In genomic region chr1:62384276-62385005, GRCh38 we compare ENCODE assay signal across 10 cellular contexts. TPM values are rescaled to one million over a fixed set of nuclear protein-coding genes. Genes with fewer than 3 reads are reported as not detected.
A peak's percentile ranks its signal among the peaks of the same experiment; 100 is the strongest.
DNase-seq lines count a peak whose midpoint lies in the region; ATAC-seq and TF ChIP-seq lines count a peak whose summit lies in the region.
"Had no signal": no experiment of that assay in that cellular context is flagged by ENCODE, and none has a peak within 500 bp of the region (broad histone marks: within the 10 kb centered on the region; RNA-seq: fewer than 3 reads in every experiment).

No MANE protein-coding gene starts in this region.

- no peak overlapping the region for H3K4me3 ChIP-seq in fibroblast of pulmonary artery (replicated peaks; ENCODE audit: low read depth, low read length)

- CTCF ChIA-PET in activated naive CD4-positive, alpha-beta T cell treated with anti-CD3 and anti-CD28 coated beads for 36 hours (lab: Charles Lee) = no interaction called here

- no peak overlapping the region for H3K27ac Mint-ChIP-seq in type B pancreatic cell
- no peak overlapping the region for H3K27ac Mint-ChIP-seq in activated naive CD4-positive, alpha-beta T cell treated with anti-CD3 and anti-CD28 coated beads for 36 hours
- H3K27ac Mint-ChIP-seq: activated naive CD8-positive, alpha-beta T cell treated with anti-CD3 and anti-CD28 coated beads, Interleukin-2, amount 50 U/mL, for 24 hours had no signal

- no peaks in the 10 kb centered on the region for H3K9me3 Mint-ChIP-seq in type B pancreatic cell
- no peaks in the 10 kb centered on the region for H3K9me3 Mint-ChIP-seq in activated naive CD4-positive, alpha-beta T cell treated with anti-CD3 and anti-CD28 coated beads for 36 hours
- H3K9me3 Mint-ChIP-seq: activated naive CD8-positive, alpha-beta T cell treated with anti-CD3 and anti-CD28 coated beads, Interleukin-2, amount 50 U/mL, for 24 hours had no signal

- no peaks in the 10 kb centered on the region for H3K36me3 Mint-ChIP-seq in type B pancreatic cell
- H3K36me3 Mint-ChIP-seq in activated naive CD4-positive, alpha-beta T cell treated with anti-CD3 and anti-CD28 coated beads for 36 hours (ENCODE audit: low read depth) = no peaks in the 10 kb centered on the region

- TF ChIP-seq CTCF in fibroblast of pulmonary artery (IDR thresholded peaks at IDR 0.05; ENCODE audit: low read length, missing control alignments) = no peak
- no peak for TF ChIP-seq CTCF in type B pancreatic cell (conservative IDR thresholded peaks at IDR 0.05)

- H3K4me3 Mint-ChIP-seq in type B pancreatic cell = no peak overlapping the region
- no peak overlapping the region for H3K4me3 Mint-ChIP-seq in activated naive CD4-positive, alpha-beta T cell treated with anti-CD3 and anti-CD28 coated beads for 36 hours
- H3K4me3 Mint-ChIP-seq: activated naive CD8-positive, alpha-beta T cell treated with anti-CD3 and anti-CD28 coated beads, Interleukin-2, amount 50 U/mL, for 24 hours had no signal

- peak; percentile 58 for DNase-seq in HCEC 1CT
- peak; percentile 86 for DNase-seq in NCI-H774 (lab: John Stamatoyannopoulos, UW)
- peak; percentile 94 for DNase-seq in fibroblast of pulmonary artery (ENCODE audit: low read depth)
- DNase-seq in smooth muscle cell of the brain vasculature (ENCODE audit: low read depth, low spot score) = peak; percentile 40
- DNase-seq in type B pancreatic cell (ENCODE audit: extremely low spot score, unreplicated experiment) = no peak
- no peak for DNase-seq in activated naive CD4-positive, alpha-beta T cell treated with anti-CD3 and anti-CD28 coated beads for 36 hours
- DNase-seq: activated naive CD8-positive, alpha-beta T cell treated with anti-CD3 and anti-CD28 coated beads, Interleukin-2, amount 50 U/mL, for 24 hours; NCI-H2227 treated with DMSO at 0.1 percent for 48 hours had no signal

- H3K4me1 Mint-ChIP-seq in type B pancreatic cell (ENCODE audit: unreplicated experiment) = peaks cover 26% of the 10 kb centered on the region
- no peaks in the 10 kb centered on the region for H3K4me1 Mint-ChIP-seq in activated naive CD4-positive, alpha-beta T cell treated with anti-CD3 and anti-CD28 coated beads for 36 hours (ENCODE audit: low read depth)
- H3K4me1 Mint-ChIP-seq: activated naive CD8-positive, alpha-beta T cell treated with anti-CD3 and anti-CD28 coated beads, Interleukin-2, amount 50 U/mL, for 24 hours had no signal

- no peak for ATAC-seq in GM21576 (IDR thresholded peaks at IDR 0.05; ENCODE audit: unreplicated experiment)
- ATAC-seq in GM18519 (IDR thresholded peaks at IDR 0.05; ENCODE audit: low FRiP score, unreplicated experiment) = no peak

- intact Hi-C loops in activated naive CD4-positive, alpha-beta T cell treated with anti-CD3 and anti-CD28 coated beads for 36 hours (cut with micrococcal nuclease) = no loop called here

- peaks cover 5% of the 10 kb centered on the region for H3K27me3 Mint-ChIP-seq in type B pancreatic cell
- H3K27me3 Mint-ChIP-seq in activated naive CD4-positive, alpha-beta T cell treated with anti-CD3 and anti-CD28 coated beads for 36 hours (ENCODE audit: low read depth) = no peaks in the 10 kb centered on the region

RNA-seq across cellular contexts. Expression of gene USP1, which starts 52.4 kb away (rescaled TPM):
- 30.4 and 44.2 TPM in 2 replicates for total RNA-seq in type B pancreatic cell (ENCODE audit: low replicate concordance)
- total RNA-seq in activated naive CD4-positive, alpha-beta T cell treated with anti-CD3 and anti-CD28 coated beads for 36 hours = 10 to 100 TPM; 65.9 to 67.1 TPM

Comparison
In these comparisons a context has a peak if more than half of its experiments do, and no peak if none do; other contexts are left out.
1. DNase-seq: peak in HCEC 1CT (single experiment), NCI-H774 (single experiment), fibroblast of pulmonary artery (single experiment) and smooth muscle cell of the brain vasculature (single experiment); none in type B pancreatic cell (single experiment) and activated naive CD4-positive, alpha-beta T cell treated with anti-CD3 and anti-CD28 coated beads for 36 hours (single experiment).